In the genomic region with DNA sequence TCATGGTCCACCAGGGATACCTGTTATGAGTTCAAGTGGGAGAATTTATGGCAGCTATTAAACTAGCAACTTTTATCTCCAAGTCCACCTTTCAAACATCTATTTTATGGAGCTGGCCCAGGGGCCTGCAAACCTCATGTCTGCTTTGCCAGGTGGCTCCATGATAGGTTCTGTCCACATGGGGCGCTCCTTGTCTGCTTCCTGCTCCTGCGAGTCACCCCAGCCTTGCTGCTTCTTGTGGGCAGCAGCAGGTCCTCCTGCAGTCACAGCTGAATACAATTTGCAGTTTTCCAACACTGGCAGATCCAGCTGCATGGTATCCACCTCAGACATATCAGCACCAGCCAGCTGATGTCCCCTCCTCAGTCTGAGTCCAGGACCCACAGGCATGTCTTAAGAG, we compare ENCODE assay signal across 23 cellular contexts. TPM values are rescaled to one million over a fixed set of nuclear protein-coding genes. Genes with fewer than 3 reads are reported as not detected.
DNase-seq lines count a peak whose midpoint lies in the region; TF ChIP-seq lines count a peak whose summit lies in the region.
"Had no signal": no experiment of that assay in that cellular context is flagged by ENCODE, and none has a peak within 500 bp of the region (broad histone marks: within the 10 kb centered on the region; RNA-seq: fewer than 3 reads in every experiment).

No MANE protein-coding gene starts in this region.

- H3F3A ChIP-seq in GM23248 (ENCODE audit: insufficient read depth) = no peaks in the 10 kb centered on the region

- H4K20me1 ChIP-seq in GM23248 (ENCODE audit: insufficient read depth) = no peaks in the 10 kb centered on the region

- H3K4me2 ChIP-seq in GM23248 (ENCODE audit: unreplicated experiment) = no peak overlapping the region
- H3K4me2 ChIP-seq: KMS-11 had no signal

- H3K27me3 ChIP-seq in GM23248 (replicated peaks; ENCODE audit: insufficient read depth) (peaks cover 37% of the 10 kb centered on the region), uterus (no peaks in the 10 kb centered on the region)
- H3K27me3 ChIP-seq: colonic mucosa, ovary, upper lobe of left lung had no signal

- H3K9ac ChIP-seq in GM23248 = no peak overlapping the region
- H3K9ac ChIP-seq: KMS-11 had no signal

- H3K9me3 ChIP-seq in GM23248 (ENCODE audit: low read depth) = no peaks in the 10 kb centered on the region
- H3K9me3 ChIP-seq in uterus = no peaks in the 10 kb centered on the region
- H3K9me3 ChIP-seq: colonic mucosa, mucosa of descending colon, ovary, upper lobe of left lung had no signal

- no peak for TF ChIP-seq POLR2A in uterus (IDR thresholded peaks at IDR 0.05)

- TF ChIP-seq CTCF in uterus (IDR thresholded peaks at IDR 0.05) = no peak

- in situ Hi-C loops in GM23248 (cut with MboI) = no loop called here

- no peaks in the 10 kb centered on the region for H3K4me1 ChIP-seq in GM23248 (ENCODE audit: insufficient read depth)
- no peaks in the 10 kb centered on the region for H3K4me1 ChIP-seq in uterus
- H3K4me1 ChIP-seq: colonic mucosa, upper lobe of left lung had no signal

- H3K27ac ChIP-seq in GM23248 (no peak overlapping the region), uterus (no peak overlapping the region)
- H3K27ac ChIP-seq: colonic mucosa, KMS-11, ovary, skin epidermis, upper lobe of left lung had no signal

- DNase-seq in DMS53 (lab: John Stamatoyannopoulos, UW) (peak; percentile 10), DMS53 treated with DMSO at 0.1 percent for 48 hours (lab: John Stamatoyannopoulos, UW; ENCODE audit: unreplicated experiment) (no peak), GM23248 (peak; percentile 33), RKO (ENCODE audit: low spot score) (peak; percentile 30), iPS-NIHi11 (ENCODE audit: low spot score) (peak; percentile 31), NCI-H1436 treated with DMSO at 0.1 percent for 48 hours (lab: John Stamatoyannopoulos, UW) (no peak), NOMO-1 (lab: John Stamatoyannopoulos, UW; ENCODE audit: unreplicated experiment in 2 of 2) (no peak), uterus (no peak)
- DNase-seq: 8988T; activated B cell treated with CpG ODN at 0.5 μM for 24 hours; activated gamma-delta T cell; anterior cingulate cortex; colonic mucosa; head of caudate nucleus; kidney glomerular epithelial cell; NCI-H1436; NCI-H345; ovary; stimulated activated naive B cell treated with anti-CD40 and anti-IgM and Interleukin-4, amounts not matched to agents 10 μg/mL and 1 μg/mL and 100 μg/mL, for 72 hours; upper lobe of left lung had no signal

- H3K79me2 ChIP-seq in GM23248 (ENCODE audit: insufficient read depth) = no peaks in the 10 kb centered on the region

- 29 to 36% methylated on average over 2 of the region's 2 CpGs for WGBS in GM23248 (ENCODE audit: low coverage in 1 of 2, low lambda C conversion rate in 2 of 2, missing lambda C conversion rate in 2 of 2), 2 experiments

- H3K36me3 ChIP-seq in GM23248 (ENCODE audit: low read depth) = no peaks in the 10 kb centered on the region
- no peaks in the 10 kb centered on the region for H3K36me3 ChIP-seq in uterus
- H3K36me3 ChIP-seq: colonic mucosa, ovary, upper lobe of left lung had no signal

- no peaks in the 10 kb centered on the region for H3K9me2 ChIP-seq in GM23248 (ENCODE audit: insufficient read depth)

- intact Hi-C loops in uterus (cut with DNase I; ENCODE audit: low total_unique reads) = no loop called here

- H3K4me3 ChIP-seq in GM23248 = no peak overlapping the region
- H3K4me3 ChIP-seq in uterus = no peak overlapping the region
- H3K4me3 ChIP-seq: colonic mucosa, mucosa of descending colon, ovary, skin epidermis, upper lobe of left lung had no signal

- H2AFZ ChIP-seq in GM23248 = no peak overlapping the region

RNA-seq across cellular contexts. Expression of gene FRRS1L, which starts 39.6 kb away (rescaled TPM):
- total RNA-seq in GM23248 (2014; rRNA removed; shearing (Covaris generic)) = under 0.01 TPM in 1 of 2 replicates, not detected in the other
- polyA plus RNA-seq in GM23248 (2016; fragmentation: Nextera tagmentation; extraction: Ambion mirVana) = 0.20 TPM in 1 of 2 replicates, not detected in the other
- 10 to 100 TPM in 2 of 4 donors, 1 to 10 TPM in 1, under 1 TPM in 1; under 0.01 to 10.9 (median 10.1) TPM for total RNA-seq in uterus
- total RNA-seq: activated B cell treated with CpG ODN at 0.5 μM for 24 hours had no signal

Comparison
In these comparisons a context has a peak if more than half of its experiments do, and no peak if none do; other contexts are left out.
1. DNase-seq: peak in DMS53 (single experiment), GM23248 (single experiment), RKO (single experiment) and iPS-NIHi11 (single experiment); none in DMS53 treated with DMSO at 0.1 percent for 48 hours (single experiment), NCI-H1436 treated with DMSO at 0.1 percent for 48 hours (single experiment), NOMO-1 (0 of 2) and uterus (0 of 2).